23 cellular contexts compared by ENCODE assay signal in the genomic region with DNA sequence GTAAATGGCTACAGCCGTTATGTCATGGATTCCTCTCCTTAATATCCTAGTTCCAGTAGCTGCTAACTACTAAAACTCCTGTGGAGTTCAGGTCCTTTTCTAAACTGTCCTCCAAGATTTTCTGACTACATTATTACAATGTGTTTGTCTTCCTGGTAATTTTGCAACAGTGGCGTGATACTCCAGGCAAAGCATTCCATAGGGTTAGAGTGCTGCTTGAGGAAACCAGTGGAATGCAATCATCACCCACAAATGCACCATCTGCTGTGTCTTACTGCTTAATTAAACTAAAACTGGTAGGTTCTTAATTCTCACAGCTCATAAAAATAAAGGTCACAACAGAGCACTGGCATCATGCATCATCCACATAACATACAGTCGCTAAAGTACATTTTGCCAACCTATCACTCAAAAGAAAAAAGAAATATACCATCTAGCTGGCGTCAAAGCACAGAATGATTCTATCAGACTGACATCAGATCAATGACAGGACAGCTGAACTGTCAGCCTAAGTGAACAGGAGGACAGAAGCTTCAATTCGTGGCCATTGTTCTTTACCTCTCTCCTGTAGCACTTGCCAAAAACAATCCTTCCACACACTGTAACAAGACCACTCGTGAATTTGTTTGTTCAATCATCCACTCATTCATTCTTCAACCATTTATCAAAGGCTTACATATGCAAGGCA.
DNase-seq lines count a peak whose midpoint lies in the region; ATAC-seq, FAIRE-seq and TF ChIP-seq lines count a peak whose summit lies in the region.
"Had no signal": no experiment of that assay in that cellular context is flagged by ENCODE, and none has a peak within 500 bp of the region (broad histone marks: within the 10 kb centered on the region; RNA-seq: fewer than 3 reads in every experiment).

No MANE protein-coding gene starts in this region.

- FAIRE-seq in D721Med (lab: Jason Lieb, UNC), result peak; percentile 94
- FAIRE-seq in pancreas (lab: Jason Lieb, UNC), result no peak

- H3K27ac ChIP-seq in pancreas, result no peak overlapping the region
- H3K27ac ChIP-seq: gastroesophageal sphincter, PC-9, SJSA1, stomach had no signal

- no peaks in the 10 kb centered on the region for H3K4me1 ChIP-seq in pancreas
- H3K4me1 ChIP-seq: SJSA1 had no signal

- ATAC-seq in GM21825 (IDR thresholded peaks at IDR 0.05; ENCODE audit: unreplicated experiment) (no peak), pancreas (no peak)
- ATAC-seq: activated CD8-positive, alpha-beta memory T cell treated with anti-CD3 and anti-CD28 coated beads, Interleukin-2, amount 10 ng/mL, durations not matched to agents 7 days and 5 days; gastroesophageal sphincter had no signal

- intact Hi-C loops in pancreas (cut with DNase I), result no loop called here

- no peak for TF ChIP-seq CTCF in D721Med (IDR thresholded peaks at IDR 0.05; ENCODE audit: insufficient read depth, missing control alignments)
- no peak for TF ChIP-seq CTCF in pancreas (IDR thresholded peaks at IDR 0.05)

- no peak for DNase-seq in D721Med (ENCODE audit: insufficient read length, low spot score)
- DNase-seq in NCI-H2029 treated with DMSO at 0.1 percent for 48 hours (lab: John Stamatoyannopoulos, UW), result peak; percentile 43
- DNase-seq in cerebellar cortex (ENCODE audit: low spot score), result peak; percentile 43
- peak; percentile 50 for DNase-seq in myocyte (ENCODE audit: low read depth)
- DNase-seq in activated CD8-positive, alpha-beta memory T cell treated with anti-CD3 and anti-CD28 coated beads, Interleukin-2, amount 50 U/mL, for 4 hours, result no peak
- no peak for DNase-seq in mucosa of gallbladder (ENCODE audit: low spot score)
- no peak for DNase-seq in pancreas
- DNase-seq: activated CD4-positive, alpha-beta T cell treated with anti-CD3 and anti-CD28 coated beads for 48 hours; activated CD8-positive, alpha-beta memory T cell treated with anti-CD3 and anti-CD28 coated beads, Interleukin-2, amount 10 ng/mL, durations not matched to agents 7 days and 5 days; central memory CD4-positive, alpha-beta T cell; EL; erythroblast; H9; KG1; midbrain; NCI-H2081; PC-9; stimulated activated CD4-positive, alpha-beta T cell treated with anti-CD3 and anti-CD28 coated beads, Interleukin-12 subunit alpha, Interleukin-12 subunit beta, amount 100 ng/mL, for 4 hours; stomach; trophoblast cell had no signal

- WGBS in pancreas, 2 donors, result 61 to 70% methylated on average over 6 of the region's 6 CpGs

- no peaks in the 10 kb centered on the region for H3K36me3 ChIP-seq in pancreas
- H3K36me3 ChIP-seq: gastroesophageal sphincter, SJSA1, stomach had no signal

- H3K4me3 ChIP-seq in pancreas, result no peak overlapping the region
- H3K4me3 ChIP-seq: gastroesophageal sphincter, PC-9, SJSA1, stomach had no signal

- H3K9me3 ChIP-seq in pancreas, result no peaks in the 10 kb centered on the region
- H3K9me3 ChIP-seq: gastroesophageal sphincter, SJSA1, stomach had no signal

- H3K27me3 ChIP-seq in pancreas, result no peaks in the 10 kb centered on the region
- H3K27me3 ChIP-seq: gastroesophageal sphincter, SJSA1, stomach had no signal

Comparison
In these comparisons a context has a peak if more than half of its experiments do, and no peak if none do; other contexts are left out.
1. DNase-seq: peak in NCI-H2029 treated with DMSO at 0.1 percent for 48 hours (single experiment), cerebellar cortex (single experiment) and myocyte (single experiment); none in D721Med (single experiment), activated CD8-positive, alpha-beta memory T cell treated with anti-CD3 and anti-CD28 coated beads, Interleukin-2, amount 50 U/mL, for 4 hours (single experiment), mucosa of gallbladder (single experiment) and pancreas (0 of 6).